Comparison of ENCODE assay signal across 14 cellular contexts in the genomic region with DNA sequence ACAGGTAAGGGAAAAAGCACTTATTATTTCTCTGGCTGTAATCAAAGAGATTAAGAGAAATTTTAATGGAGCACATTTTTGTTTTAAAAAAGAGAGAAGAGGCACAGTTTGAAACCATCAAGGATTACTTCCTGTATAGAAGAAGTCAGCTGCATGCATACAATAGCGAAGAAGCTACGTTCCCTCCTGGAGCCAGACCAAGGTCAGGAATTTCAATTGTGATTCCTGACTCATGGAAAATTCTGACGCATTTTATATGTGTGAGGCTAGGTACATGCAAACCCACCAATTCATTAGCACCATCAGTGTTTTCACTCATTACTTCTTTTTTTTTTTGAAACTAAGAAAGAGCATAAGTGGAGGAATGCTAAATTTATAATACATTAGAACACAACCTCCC.
DNase-seq lines count a peak whose midpoint lies in the region; TF ChIP-seq lines count a peak whose summit lies in the region.
"Had no signal": no experiment of that assay in that cellular context is flagged by ENCODE, and none has a peak within 500 bp of the region (broad histone marks: within the 10 kb centered on the region; RNA-seq: fewer than 3 reads in every experiment).

No MANE protein-coding gene starts in this region.

- peaks cover 2 to 3% of the 10 kb centered on the region in 2 experiments; a peak in 1 of 4 replicates for H3K4me1 ChIP-seq in SK-N-SH (ENCODE audit: control insufficient read depth in 1 of 2, insufficient read depth in 2 of 2, low read depth in 1 of 2, low read length in 1 of 2)
- peaks cover 10% of the 10 kb centered on the region for H3K4me1 ChIP-seq in fibroblast of lung (ENCODE audit: control insufficient read depth, extremely low read depth, insufficient read depth, low read length)

- no peaks in the 10 kb centered on the region for H3K9me2 ChIP-seq in SK-N-SH

- no peak for TF ChIP-seq EP300 in SK-N-SH (IDR thresholded peaks at IDR 0.05; ENCODE audit: borderline replicate concordance in 1 of 2, low read depth in 1 of 2, low read length in 1 of 2)

- H3K9ac ChIP-seq in SK-N-SH (no peak overlapping the region; the same call in 1 of the 2 replicates), fibroblast of lung (ENCODE audit: insufficient read depth, low read length) (no peak overlapping the region)

- CTCF ChIA-PET in SK-N-SH (lab: Yijun Ruan, JAX) = interaction anchor here (1.0 to 1.6 kb wide), 2 partner anchors 49 to 184 kb away, joined by 3 read pairs; no protein-coding TSS in a partner anchor

- WGBS in SK-N-SH (ENCODE audit: low lambda C conversion rate) = 43% methylated on average over 3 of the region's 3 CpGs

- H3K36me3 ChIP-seq in SK-N-SH (replicated peaks in 1 of 2; ENCODE audit: control insufficient read depth in 1 of 2, insufficient read depth in 2 of 2, low read length in 1 of 2) (no peaks in the 10 kb centered on the region), fibroblast of lung (ENCODE audit: control insufficient read depth, insufficient read depth, low read length) (no peaks in the 10 kb centered on the region)

- DNase-seq in ELR (ENCODE audit: low read depth) = peak; percentile 84
- DNase-seq in SK-N-SH = no peak
- peak; percentile 57 to 92 for DNase-seq in fibroblast of lung (ENCODE audit: low read depth in 2 of 2)
- DNase-seq in non-pigmented ciliary epithelial cell (ENCODE audit: low read depth) = peak; percentile 24
- no peak for DNase-seq in stimulated activated CD8-positive, alpha-beta memory T cell treated with anti-CD3 and anti-CD28 coated beads, Interleukin-4, amount 100 ng/mL, for 48 hours
- no peak for DNase-seq in T-helper 2 cell
- DNase-seq in kidney glomerular epithelial cell (lab: John Stamatoyannopoulos, UW) = no peak
- DNase-seq in DMS114 treated with DMSO at 0.1 percent for 48 hours (lab: John Stamatoyannopoulos, UW; ENCODE audit: unreplicated experiment) = no peak
- DNase-seq: activated gamma-delta T cell; DMS79; midbrain; NCI-H2029; NCI-H748 treated with DMSO at 0.1 percent for 48 hours; stimulated activated CD4-positive, alpha-beta T cell treated with anti-CD3 and anti-CD28 coated beads, Interleukin-1b, Interleukin-23, amount 100 ng/mL, for 48 hours had no signal

- H3K4me2 ChIP-seq in SK-N-SH (peak overlapping the region; percentile 21; the same call in 1 of the 2 replicates), fibroblast of lung (ENCODE audit: extremely low read depth, insufficient read depth, low read length) (peak overlapping the region; percentile 76)

- H2AFZ ChIP-seq in SK-N-SH (ENCODE audit: low read depth) (peak overlapping the region; percentile 18; the same call in 1 of the 2 replicates), fibroblast of lung (ENCODE audit: low read length) (no peak overlapping the region)

- no peak for TF ChIP-seq RAD21 in SK-N-SH (IDR thresholded peaks at IDR 0.05; ENCODE audit: low read length)

- H3F3A ChIP-seq in SK-N-SH (replicated peaks; ENCODE audit: insufficient read depth) = no peaks in the 10 kb centered on the region

- H3K27ac ChIP-seq in SK-N-SH (ENCODE audit: low read depth in 2 of 2, low read length in 1 of 2) = peak overlapping the region in 1 of 2 experiments; percentile 62; a peak in 2 of 4 replicates
- peak overlapping the region; percentile 82 for H3K27ac ChIP-seq in fibroblast of lung (ENCODE audit: insufficient read depth, low read length)

- H3K27me3 ChIP-seq in SK-N-SH (ENCODE audit: insufficient read depth) (no peaks in the 10 kb centered on the region), fibroblast of lung (ENCODE audit: control insufficient read depth, insufficient read depth, low read length) (no peaks in the 10 kb centered on the region)

- H3K79me2 ChIP-seq in SK-N-SH (ENCODE audit: insufficient read depth) (no peaks in the 10 kb centered on the region), fibroblast of lung (ENCODE audit: control insufficient read depth, insufficient read depth, low read length) (no peaks in the 10 kb centered on the region)

- H3K9me3 ChIP-seq in SK-N-SH (no peaks in the 10 kb centered on the region), fibroblast of lung (ENCODE audit: control insufficient read depth, insufficient read depth, low read depth, low read length) (no peaks in the 10 kb centered on the region)

- H4K20me1 ChIP-seq in SK-N-SH (ENCODE audit: insufficient read depth) (no peaks in the 10 kb centered on the region), fibroblast of lung (ENCODE audit: control insufficient read depth, extremely low read depth, insufficient read depth, low read length) (no peaks in the 10 kb centered on the region)

- POLR2A ChIA-PET in SK-N-SH (lab: Yijun Ruan, JAX) = no interaction called here

- TF ChIP-seq CTCF in SK-N-SH (IDR thresholded peaks at IDR 0.05) (no peak), fibroblast of lung (conservative IDR thresholded peaks at IDR 0.05 in 1 of 2, IDR thresholded peaks at IDR 0.05 in 1 of 2; ENCODE audit: low read depth in 1 of 2, low read length in 2 of 2) (no peak)

- H3K4me3 ChIP-seq in SK-N-SH (ENCODE audit: low read depth in 2 of 2, low read length in 1 of 2) (no peak overlapping the region), fibroblast of lung (replicated peaks in 1 of 4; ENCODE audit: control extremely low read depth in 1 of 4, insufficient read depth in 1 of 4, low read depth in 3 of 4, low read length in 4 of 4) (no peak overlapping the region)

TF ChIP-seq in SK-N-SH, 30 proteins besides CTCF, POLR2A, EP300 and RAD21:
- TF ChIP-seq, protein P1, sequence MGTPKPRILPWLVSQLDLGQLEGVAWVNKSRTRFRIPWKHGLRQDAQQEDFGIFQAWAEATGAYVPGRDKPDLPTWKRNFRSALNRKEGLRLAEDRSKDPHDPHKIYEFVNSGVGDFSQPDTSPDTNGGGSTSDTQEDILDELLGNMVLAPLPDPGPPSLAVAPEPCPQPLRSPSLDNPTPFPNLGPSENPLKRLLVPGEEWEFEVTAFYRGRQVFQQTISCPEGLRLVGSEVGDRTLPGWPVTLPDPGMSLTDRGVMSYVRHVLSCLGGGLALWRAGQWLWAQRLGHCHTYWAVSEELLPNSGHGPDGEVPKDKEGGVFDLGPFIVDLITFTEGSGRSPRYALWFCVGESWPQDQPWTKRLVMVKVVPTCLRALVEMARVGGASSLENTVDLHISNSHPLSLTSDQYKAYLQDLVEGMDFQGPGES (IDR thresholded peaks at IDR 0.05; ENCODE audit: low read depth, low read length) = no peak
- TF ChIP-seq, protein P2, sequence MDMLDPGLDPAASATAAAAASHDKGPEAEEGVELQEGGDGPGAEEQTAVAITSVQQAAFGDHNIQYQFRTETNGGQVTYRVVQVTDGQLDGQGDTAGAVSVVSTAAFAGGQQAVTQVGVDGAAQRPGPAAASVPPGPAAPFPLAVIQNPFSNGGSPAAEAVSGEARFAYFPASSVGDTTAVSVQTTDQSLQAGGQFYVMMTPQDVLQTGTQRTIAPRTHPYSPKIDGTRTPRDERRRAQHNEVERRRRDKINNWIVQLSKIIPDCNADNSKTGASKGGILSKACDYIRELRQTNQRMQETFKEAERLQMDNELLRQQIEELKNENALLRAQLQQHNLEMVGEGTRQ (IDR thresholded peaks at IDR 0.05; ENCODE audit: borderline replicate concordance, low read depth, low read length) = no peak
- TF ChIP-seq TCF12 (IDR thresholded peaks at IDR 0.05) = no peak
TF ChIP-seq in SK-N-SH: peak in this region for 0.

Comparison
In these comparisons a context has a peak if more than half of its experiments do, and no peak if none do; other contexts are left out.
1. DNase-seq: peak in ELR (single experiment), fibroblast of lung (2 of 2) and non-pigmented ciliary epithelial cell (single experiment); none in SK-N-SH (single experiment), stimulated activated CD8-positive, alpha-beta memory T cell treated with anti-CD3 and anti-CD28 coated beads, Interleukin-4, amount 100 ng/mL, for 48 hours (single experiment), T-helper 2 cell (0 of 5), kidney glomerular epithelial cell (single experiment) and DMS114 treated with DMSO at 0.1 percent for 48 hours (single experiment).